1 cellular context compared by ENCODE assay signal in genomic region chr2:8413589-8414135, GRCh38.
TF ChIP-seq lines count a peak whose summit lies in the region.

No MANE protein-coding gene starts in this region.

TF ChIP-seq in HepG2, 621 proteins besides CTCF, POLR2A, EP300 and RAD21 (continued from another document and continues in another):
- peak in 1 of 2 experiments; percentile 56; a peak in 2 of 4 replicates for TF ChIP-seq HMGXB4 (CRISPR knock-in tag; IDR thresholded peaks at IDR 0.05; ENCODE audit: borderline replicate concordance in 1 of 2, low read depth in 1 of 2)
- 0 out of 2 replicates have a peak, but pooled peaks have one; percentile 20 for TF ChIP-seq RERE (CRISPR knock-in tag; IDR thresholded peaks at IDR 0.05; ENCODE audit: low read depth)
- TF ChIP-seq FOXK2 (IDR thresholded peaks at IDR 0.05), result peak; percentile 31; the same call in 1 of the 2 replicates
- TF ChIP-seq MEF2D (CRISPR knock-in tag; IDR thresholded peaks at IDR 0.05), result peak; percentile 29; the same call in 1 of the 2 replicates
- TF ChIP-seq HNF4A (CRISPR knock-in tag; IDR thresholded peaks at IDR 0.05), result peak; percentile 90
- no peak for TF ChIP-seq ZNF83 (CRISPR knock-in tag; IDR thresholded peaks at IDR 0.05; ENCODE audit: borderline replicate concordance)
- no peak for TF ChIP-seq ZBTB40 (IDR thresholded peaks at IDR 0.05)
- TF ChIP-seq ZBTB40 (CRISPR knock-in tag; IDR thresholded peaks at IDR 0.05), result no peak
- TF ChIP-seq CCDC6 (CRISPR knock-in tag; IDR thresholded peaks at IDR 0.05), result no peak
- no peak for TF ChIP-seq ZNF354B (CRISPR knock-in tag; IDR thresholded peaks at IDR 0.05)
- TF ChIP-seq KAT8 (CRISPR knock-in tag; IDR thresholded peaks at IDR 0.05), result peak; percentile 16; the same call in 1 of the 2 replicates
- TF ChIP-seq HDAC1 (CRISPR knock-in tag; IDR thresholded peaks at IDR 0.05), result peak; percentile 39
- peak; percentile 55; the same call in 1 of the 2 replicates for TF ChIP-seq ARID4A (CRISPR knock-in tag; IDR thresholded peaks at IDR 0.05; ENCODE audit: borderline replicate concordance)
- peak; percentile 17; the same call in 1 of the 2 replicates for TF ChIP-seq GATAD1 (CRISPR knock-in tag; IDR thresholded peaks at IDR 0.05)
- no peak for TF ChIP-seq CHCHD3 (CRISPR knock-in tag; IDR thresholded peaks at IDR 0.05)
- peak; percentile 57; the same call in 1 of the 2 replicates for TF ChIP-seq SOX5 (CRISPR knock-in tag; IDR thresholded peaks at IDR 0.05; ENCODE audit: borderline replicate concordance)
- no peak for TF ChIP-seq IRX3 (CRISPR knock-in tag; IDR thresholded peaks at IDR 0.05; ENCODE audit: borderline replicate concordance, low read depth)
- peak; percentile 31; the same call in 1 of the 2 replicates for TF ChIP-seq HOMEZ (CRISPR knock-in tag; IDR thresholded peaks at IDR 0.05; ENCODE audit: low read depth)
- TF ChIP-seq MAFK (conservative IDR thresholded peaks at IDR 0.05 in 1 of 2, IDR thresholded peaks at IDR 0.05 in 1 of 2; ENCODE audit: low read length in 2 of 2), result peak; percentile 77 to 84
- peak; percentile 55; the same call in 1 of the 2 replicates for TF ChIP-seq ZNF414 (CRISPR knock-in tag; IDR thresholded peaks at IDR 0.05)
- TF ChIP-seq ZBTB26 (CRISPR knock-in tag; IDR thresholded peaks at IDR 0.05; ENCODE audit: borderline replicate concordance), result no peak
- TF ChIP-seq ZNF292 (CRISPR knock-in tag; IDR thresholded peaks at IDR 0.05; ENCODE audit: borderline replicate concordance, low read depth), result peak; percentile 30; the same call in 1 of the 2 replicates
- no peak; the same call in 1 of the 2 replicates for TF ChIP-seq CHD4 (IDR thresholded peaks at IDR 0.05; ENCODE audit: borderline replicate concordance, low read length)
- no peak for TF ChIP-seq ZSCAN30 (CRISPR knock-in tag; IDR thresholded peaks at IDR 0.05)
- TF ChIP-seq KMT2A (CRISPR knock-in tag; IDR thresholded peaks at IDR 0.05), result 0 out of 2 replicates have a peak, but pooled peaks have one; percentile 55
